In the genomic region with DNA sequence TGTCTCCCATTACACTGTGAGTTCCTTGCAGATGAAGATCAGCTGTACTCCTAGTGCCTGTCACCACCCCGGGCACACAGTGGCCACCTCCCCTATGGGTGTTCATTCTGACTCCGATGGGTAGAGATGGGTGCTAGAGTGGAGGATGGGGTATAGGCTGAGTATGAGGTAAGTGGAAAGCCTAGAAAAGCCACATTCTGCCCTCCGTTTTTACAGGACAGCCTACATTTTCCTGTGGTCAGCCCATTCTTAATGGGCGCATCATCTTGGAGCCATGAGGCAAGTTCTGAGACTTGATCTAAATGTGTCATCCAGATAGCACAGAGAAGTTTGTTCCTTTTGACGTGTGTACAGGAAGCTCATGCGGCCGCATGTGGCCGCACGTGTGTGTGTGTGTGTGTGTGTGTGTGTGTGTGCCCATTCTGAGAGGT, we compare ENCODE assay signal across 8 cellular contexts.
DNase-seq lines count a peak whose midpoint lies in the region; FAIRE-seq and TF ChIP-seq lines count a peak whose summit lies in the region.

No MANE protein-coding gene starts in this region.

- no peaks in the 10 kb centered on the region for H3K9me3 ChIP-seq in keratinocyte (ENCODE audit: control insufficient read depth, low read depth, low read length)

- TF ChIP-seq CTCF in keratinocyte (optimal IDR thresholded peaks at IDR 0.05 in 1 of 3, IDR thresholded peaks at IDR 0.05 in 1 of 3, conservative IDR thresholded peaks at IDR 0.05 in 1 of 3; ENCODE audit: extremely low read depth in 1 of 3, insufficient read depth in 2 of 3, low read length in 3 of 3), result no peak

- peak overlapping the region; percentile 56 for H3K27ac Mint-ChIP-seq in activated naive CD4-positive, alpha-beta T cell treated with anti-CD3 and anti-CD28 coated beads, Interleukin-2, amount 10 ng/mL, durations not matched to agents 7 days and 5 days

- peaks cover 69% of the 10 kb centered on the region for H3K36me3 Mint-ChIP-seq in activated naive CD4-positive, alpha-beta T cell treated with anti-CD3 and anti-CD28 coated beads, Interleukin-2, amount 10 ng/mL, durations not matched to agents 7 days and 5 days

- in situ Hi-C loops in ACHN (cut with HindIII; ENCODE audit: low pct_ligation_motif_present, low pct_unique_long_range_greater_than_20kb, low sequenced_read_pairs), result no loop called here

- no peaks in the 10 kb centered on the region for H3K9me3 Mint-ChIP-seq in activated naive CD4-positive, alpha-beta T cell treated with anti-CD3 and anti-CD28 coated beads, Interleukin-2, amount 10 ng/mL, durations not matched to agents 7 days and 5 days

- peaks cover 58% of the 10 kb centered on the region for H3K4me1 ChIP-seq in keratinocyte (ENCODE audit: control insufficient read depth, extremely low read depth, insufficient read depth, low read length)

- no peak overlapping the region for H3K4me3 ChIP-seq in keratinocyte (ENCODE audit: control insufficient read depth in 2 of 3, extremely low read depth in 1 of 3, insufficient read depth in 2 of 3, low read depth in 1 of 3, low read length in 3 of 3)

- H3K4me1 Mint-ChIP-seq in activated naive CD4-positive, alpha-beta T cell treated with anti-CD3 and anti-CD28 coated beads, Interleukin-2, amount 10 ng/mL, durations not matched to agents 7 days and 5 days, result peaks cover 82% of the 10 kb centered on the region

- no peaks in the 10 kb centered on the region for H4K20me1 ChIP-seq in keratinocyte (ENCODE audit: control insufficient read depth, extremely low read depth, insufficient read depth, low read length)

- CTCF ChIA-PET in activated naive CD4-positive, alpha-beta T cell treated with anti-CD3 and anti-CD28 coated beads, Interleukin-2, amount 10 ng/mL, durations not matched to agents 7 days and 5 days (lab: Charles Lee), result no interaction called here

- peaks cover 0 to 4% of the 10 kb centered on the region in 2 experiments for H3K36me3 ChIP-seq in keratinocyte (ENCODE audit: control insufficient read depth in 2 of 2, extremely low read depth in 1 of 2, insufficient read depth in 2 of 2, low read length in 2 of 2)

- no peak overlapping the region for H3K4me2 ChIP-seq in keratinocyte (ENCODE audit: control insufficient read depth, extremely low read depth, insufficient read depth, low read depth, low read length)

- no peaks in the 10 kb centered on the region for H3K9me1 ChIP-seq in keratinocyte (ENCODE audit: control insufficient read depth, extremely low read depth, insufficient read depth, low read length)

- no peaks in the 10 kb centered on the region for H3K27me3 Mint-ChIP-seq in activated naive CD4-positive, alpha-beta T cell treated with anti-CD3 and anti-CD28 coated beads, Interleukin-2, amount 10 ng/mL, durations not matched to agents 7 days and 5 days

- dilution Hi-C loops in keratinocyte (cut with MboI; ENCODE audit: extremely low pct_ligation_motif_present, low sequenced_read_pairs), result no loop called here

- no peak overlapping the region for H3K9ac ChIP-seq in keratinocyte (ENCODE audit: control insufficient read depth, extremely low read depth, insufficient read depth, low read length)

- H3K79me2 ChIP-seq in keratinocyte (ENCODE audit: control insufficient read depth, insufficient read depth, low read length), result no peaks in the 10 kb centered on the region

- FAIRE-seq in keratinocyte (lab: Jason Lieb, UNC), result no peak

- DNase-seq in ACHN (peak; percentile 32), H4 (ENCODE audit: low spot score) (peak; percentile 66), keratinocyte (ENCODE audit: low read depth, low spot score) (peak; percentile 38), NCI-H526 (lab: John Stamatoyannopoulos, UW) (no peak), Ammon's horn (ENCODE audit: low spot score) (no peak), NCI-H510A (lab: John Stamatoyannopoulos, UW) (no peak), NCI-H1417 (lab: John Stamatoyannopoulos, UW) (no peak)
- no peak for DNase-seq in activated naive CD4-positive, alpha-beta T cell treated with anti-CD3 and anti-CD28 coated beads, Interleukin-2, amount 10 ng/mL, durations not matched to agents 7 days and 5 days

- no peaks in the 10 kb centered on the region for H3K27me3 ChIP-seq in keratinocyte (ENCODE audit: control insufficient read depth, extremely low read depth, insufficient read depth, low read length)

- no peak overlapping the region for H3K4me3 Mint-ChIP-seq in activated naive CD4-positive, alpha-beta T cell treated with anti-CD3 and anti-CD28 coated beads, Interleukin-2, amount 10 ng/mL, durations not matched to agents 7 days and 5 days

- no peak overlapping the region for H3K27ac ChIP-seq in keratinocyte (ENCODE audit: control insufficient read depth, insufficient read depth, low read length)

- H2AFZ ChIP-seq in keratinocyte (ENCODE audit: control insufficient read depth, low read length), result no peak overlapping the region

Comparison
In these comparisons a context has a peak if more than half of its experiments do, and no peak if none do; other contexts are left out.
1. DNase-seq: peak in ACHN (single experiment), H4 (single experiment) and keratinocyte (single experiment); none in activated naive CD4-positive, alpha-beta T cell treated with anti-CD3 and anti-CD28 coated beads, Interleukin-2, amount 10 ng/mL, durations not matched to agents 7 days and 5 days (single experiment), NCI-H526 (0 of 2), Ammon's horn (single experiment), NCI-H510A (single experiment) and NCI-H1417 (0 of 3).